1 cellular context compared by ENCODE assay signal in genomic region chr22:38034278-38034882, GRCh38.
A peak's percentile ranks its signal among the peaks of the same experiment; 100 is the strongest.
TF ChIP-seq lines count a peak whose summit lies in the region.

No MANE protein-coding gene starts in this region.

TF ChIP-seq in HEK293, 187 proteins besides CTCF, POLR2A, EP300 and RAD21 (continued from another document):
- peak; percentile 41; the same call in 1 of the 2 replicates for TF ChIP-seq ZNF280D (tag by site-specific recombination; IDR thresholded peaks at IDR 0.05)
- TF ChIP-seq KLF9 (tag by site-specific recombination; IDR thresholded peaks at IDR 0.05; ENCODE audit: low read depth): 0 out of 2 replicates have a peak, but pooled peaks have one; percentile 9
- peak; percentile 73 for TF ChIP-seq ZNF398 (tag by site-specific recombination; IDR thresholded peaks at IDR 0.05)
- TF ChIP-seq PRDM10 (tag by site-specific recombination; IDR thresholded peaks at IDR 0.05): peak; percentile 48
- TF ChIP-seq GLIS1 (tag by site-specific recombination; IDR thresholded peaks at IDR 0.05): peak; percentile 51; the same call in 1 of the 2 replicates
- peak; percentile 29; the same call in 1 of the 2 replicates for TF ChIP-seq ZBTB10 (tag by site-specific recombination; IDR thresholded peaks at IDR 0.05)
- TF ChIP-seq ZIC2 (tag by site-specific recombination; IDR thresholded peaks at IDR 0.05): peak; percentile 51; the same call in 1 of the 2 replicates
- TF ChIP-seq ZNF184 (tag by site-specific recombination; IDR thresholded peaks at IDR 0.05): peak; percentile 61; the same call in 1 of the 2 replicates
- peak; percentile 73 for TF ChIP-seq ZEB2 (tag by site-specific recombination; IDR thresholded peaks at IDR 0.05)
- peak; percentile 39; the same call in 1 of the 2 replicates for TF ChIP-seq INSM2 (tag by site-specific recombination; IDR thresholded peaks at IDR 0.05)
- TF ChIP-seq ZNF2 (tag by site-specific recombination; IDR thresholded peaks at IDR 0.05): peak; percentile 81
- TF ChIP-seq ZNF529 (tag by site-specific recombination; IDR thresholded peaks at IDR 0.05; ENCODE audit: insufficient replicate concordance): no peak
- TF ChIP-seq ZNF670 (tag by site-specific recombination; IDR thresholded peaks at IDR 0.05; ENCODE audit: low read depth): no peak
- 0 out of 2 replicates have a peak, but pooled peaks have one; percentile 36 for TF ChIP-seq ZSCAN18 (tag by site-specific recombination; IDR thresholded peaks at IDR 0.05)
- peak; percentile 68 for TF ChIP-seq TSHZ1 (tag by site-specific recombination; IDR thresholded peaks at IDR 0.05; ENCODE audit: borderline replicate concordance)
- TF ChIP-seq GLIS2 (tag by site-specific recombination; IDR thresholded peaks at IDR 0.05): 0 out of 2 replicates have a peak, but pooled peaks have one; percentile 34
- TF ChIP-seq ZFP69B (tag by site-specific recombination; IDR thresholded peaks at IDR 0.05): no peak
- no peak; the same call in 1 of the 2 replicates for TF ChIP-seq GLI2 (tag by site-specific recombination; IDR thresholded peaks at IDR 0.05; ENCODE audit: borderline replicate concordance, low read depth)
- peak; percentile 84 for TF ChIP-seq ZNF324 (tag by site-specific recombination; IDR thresholded peaks at IDR 0.05)
- peak; percentile 78 for TF ChIP-seq SP7 (tag by site-specific recombination; IDR thresholded peaks at IDR 0.05)
- TF ChIP-seq ZNF24 (tag by site-specific recombination; IDR thresholded peaks at IDR 0.05): peak; percentile 93
- no peak for TF ChIP-seq ZBTB6 (tag by site-specific recombination; IDR thresholded peaks at IDR 0.05)
- TF ChIP-seq ZSCAN16 (tag by site-specific recombination; IDR thresholded peaks at IDR 0.05): no peak
- TF ChIP-seq KLF17 (tag by site-specific recombination; IDR thresholded peaks at IDR 0.05): peak; percentile 48
- TF ChIP-seq KLF10 (tag by site-specific recombination; IDR thresholded peaks at IDR 0.05): no peak; the same call in 1 of the 2 replicates
